ENCODE assay signal across 1 cellular context in the genomic region with DNA sequence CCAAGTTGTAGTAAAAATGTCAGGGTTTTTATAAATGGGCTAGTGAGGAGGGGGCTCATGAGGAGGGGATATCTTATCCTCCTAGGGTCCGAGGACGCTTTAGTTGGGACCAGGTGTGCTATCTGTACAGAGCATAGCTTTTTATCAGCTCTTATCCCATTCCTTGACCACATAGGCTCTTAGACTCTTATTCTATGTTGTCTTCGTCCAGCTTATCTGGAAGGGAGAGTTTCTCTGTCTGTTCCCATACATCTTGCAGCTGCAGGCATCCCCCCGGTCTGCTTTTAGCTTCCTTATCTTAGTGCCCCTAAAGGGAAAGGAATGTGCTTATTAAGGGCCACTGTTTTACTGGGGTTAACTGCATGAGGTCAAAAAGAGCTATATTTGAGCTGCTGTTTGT.
A peak's percentile ranks its signal among the peaks of the same experiment; 100 is the strongest.
TF ChIP-seq lines count a peak whose summit lies in the region.

No MANE protein-coding gene starts in this region.

TF ChIP-seq in K562, 482 proteins besides CTCF, POLR2A, EP300 and RAD21 (continued from another document and continues in another):
- TF ChIP-seq, protein P1, sequence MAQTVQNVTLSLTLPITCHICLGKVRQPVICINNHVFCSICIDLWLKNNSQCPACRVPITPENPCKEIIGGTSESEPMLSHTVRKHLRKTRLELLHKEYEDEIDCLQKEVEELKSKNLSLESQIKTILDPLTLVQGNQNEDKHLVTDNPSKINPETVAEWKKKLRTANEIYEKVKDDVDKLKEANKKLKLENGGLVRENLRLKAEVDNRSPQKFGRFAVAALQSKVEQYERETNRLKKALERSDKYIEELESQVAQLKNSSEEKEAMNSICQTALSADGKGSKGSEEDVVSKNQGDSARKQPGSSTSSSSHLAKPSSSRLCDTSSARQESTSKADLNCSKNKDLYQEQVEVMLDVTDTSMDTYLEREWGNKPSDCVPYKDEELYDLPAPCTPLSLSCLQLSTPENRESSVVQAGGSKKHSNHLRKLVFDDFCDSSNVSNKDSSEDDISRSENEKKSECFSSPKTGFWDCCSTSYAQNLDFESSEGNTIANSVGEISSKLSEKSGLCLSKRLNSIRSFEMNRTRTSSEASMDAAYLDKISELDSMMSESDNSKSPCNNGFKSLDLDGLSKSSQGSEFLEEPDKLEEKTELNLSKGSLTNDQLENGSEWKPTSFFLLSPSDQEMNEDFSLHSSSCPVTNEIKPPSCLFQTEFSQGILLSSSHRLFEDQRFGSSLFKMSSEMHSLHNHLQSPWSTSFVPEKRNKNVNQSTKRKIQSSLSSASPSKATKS (CRISPR knock-in tag; IDR thresholded peaks at IDR 0.05) = no peak
- TF ChIP-seq TEAD1 (CRISPR knock-in tag; IDR thresholded peaks at IDR 0.05) = peak; percentile 92 to 95
- TF ChIP-seq RBBP5 (IDR thresholded peaks at IDR 0.05; ENCODE audit: borderline replicate concordance, insufficient read depth, low read length, poor library complexity, severe bottlenecking) = no peak
- TF ChIP-seq, protein P2, sequence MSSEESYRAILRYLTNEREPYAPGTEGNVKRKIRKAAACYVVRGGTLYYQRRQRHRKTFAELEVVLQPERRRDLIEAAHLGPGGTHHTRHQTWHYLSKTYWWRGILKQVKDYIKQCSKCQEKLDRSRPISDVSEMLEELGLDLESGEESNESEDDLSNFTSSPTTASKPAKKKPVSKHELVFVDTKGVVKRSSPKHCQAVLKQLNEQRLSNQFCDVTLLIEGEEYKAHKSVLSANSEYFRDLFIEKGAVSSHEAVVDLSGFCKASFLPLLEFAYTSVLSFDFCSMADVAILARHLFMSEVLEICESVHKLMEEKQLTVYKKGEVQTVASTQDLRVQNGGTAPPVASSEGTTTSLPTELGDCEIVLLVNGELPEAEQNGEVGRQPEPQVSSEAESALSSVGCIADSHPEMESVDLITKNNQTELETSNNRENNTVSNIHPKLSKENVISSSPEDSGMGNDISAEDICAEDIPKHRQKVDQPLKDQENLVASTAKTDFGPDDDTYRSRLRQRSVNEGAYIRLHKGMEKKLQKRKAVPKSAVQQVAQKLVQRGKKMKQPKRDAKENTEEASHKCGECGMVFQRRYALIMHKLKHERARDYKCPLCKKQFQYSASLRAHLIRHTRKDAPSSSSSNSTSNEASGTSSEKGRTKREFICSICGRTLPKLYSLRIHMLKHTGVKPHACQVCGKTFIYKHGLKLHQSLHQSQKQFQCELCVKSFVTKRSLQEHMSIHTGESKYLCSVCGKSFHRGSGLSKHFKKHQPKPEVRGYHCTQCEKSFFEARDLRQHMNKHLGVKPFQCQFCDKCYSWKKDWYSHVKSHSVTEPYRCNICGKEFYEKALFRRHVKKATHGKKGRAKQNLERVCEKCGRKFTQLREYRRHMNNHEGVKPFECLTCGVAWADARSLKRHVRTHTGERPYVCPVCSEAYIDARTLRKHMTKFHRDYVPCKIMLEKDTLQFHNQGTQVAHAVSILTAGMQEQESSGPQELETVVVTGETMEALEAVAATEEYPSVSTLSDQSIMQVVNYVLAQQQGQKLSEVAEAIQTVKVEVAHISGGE (CRISPR knock-in tag; IDR thresholded peaks at IDR 0.05) = peak in 1 of 3 experiments; percentile 82; a peak in 2 of 6 replicates
- no peak for TF ChIP-seq BRD4 (IDR thresholded peaks at IDR 0.05)
- TF ChIP-seq, protein P3, sequence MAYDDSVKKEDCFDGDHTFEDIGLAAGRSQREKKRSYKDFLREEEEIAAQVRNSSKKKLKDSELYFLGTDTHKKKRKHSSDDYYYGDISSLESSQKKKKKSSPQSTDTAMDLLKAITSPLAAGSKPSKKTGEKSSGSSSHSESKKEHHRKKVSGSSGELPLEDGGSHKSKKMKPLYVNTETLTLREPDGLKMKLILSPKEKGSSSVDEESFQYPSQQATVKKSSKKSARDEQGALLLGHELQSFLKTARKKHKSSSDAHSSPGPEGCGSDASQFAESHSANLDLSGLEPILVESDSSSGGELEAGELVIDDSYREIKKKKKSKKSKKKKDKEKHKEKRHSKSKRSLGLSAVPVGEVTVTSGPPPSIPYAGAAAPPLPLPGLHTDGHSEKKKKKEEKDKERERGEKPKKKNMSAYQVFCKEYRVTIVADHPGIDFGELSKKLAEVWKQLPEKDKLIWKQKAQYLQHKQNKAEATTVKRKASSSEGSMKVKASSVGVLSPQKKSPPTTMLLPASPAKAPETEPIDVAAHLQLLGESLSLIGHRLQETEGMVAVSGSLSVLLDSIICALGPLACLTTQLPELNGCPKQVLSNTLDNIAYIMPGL (CRISPR knock-in tag; IDR thresholded peaks at IDR 0.05) = no peak
- 0 out of 2 replicates have a peak, but pooled peaks have one; percentile 40 for TF ChIP-seq EHMT2 (IDR thresholded peaks at IDR 0.05)
- no peak for TF ChIP-seq ZNF23 (CRISPR knock-in tag; IDR thresholded peaks at IDR 0.05)
- TF ChIP-seq, protein P4, sequence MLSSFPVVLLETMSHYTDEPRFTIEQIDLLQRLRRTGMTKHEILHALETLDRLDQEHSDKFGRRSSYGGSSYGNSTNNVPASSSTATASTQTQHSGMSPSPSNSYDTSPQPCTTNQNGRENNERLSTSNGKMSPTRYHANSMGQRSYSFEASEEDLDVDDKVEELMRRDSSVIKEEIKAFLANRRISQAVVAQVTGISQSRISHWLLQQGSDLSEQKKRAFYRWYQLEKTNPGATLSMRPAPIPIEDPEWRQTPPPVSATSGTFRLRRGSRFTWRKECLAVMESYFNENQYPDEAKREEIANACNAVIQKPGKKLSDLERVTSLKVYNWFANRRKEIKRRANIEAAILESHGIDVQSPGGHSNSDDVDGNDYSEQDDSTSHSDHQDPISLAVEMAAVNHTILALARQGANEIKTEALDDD (IDR thresholded peaks at IDR 0.05) = 0 out of 2 replicates have a peak, but pooled peaks have one; percentile 21
- TF ChIP-seq WHSC1 (IDR thresholded peaks at IDR 0.05; ENCODE audit: low read length) = no peak
- no peak for TF ChIP-seq GABPA (tag; conservative IDR thresholded peaks at IDR 0.05; ENCODE audit: low read depth)
- no peak for TF ChIP-seq TARDBP (IDR thresholded peaks at IDR 0.05)
- TF ChIP-seq, protein P5, sequence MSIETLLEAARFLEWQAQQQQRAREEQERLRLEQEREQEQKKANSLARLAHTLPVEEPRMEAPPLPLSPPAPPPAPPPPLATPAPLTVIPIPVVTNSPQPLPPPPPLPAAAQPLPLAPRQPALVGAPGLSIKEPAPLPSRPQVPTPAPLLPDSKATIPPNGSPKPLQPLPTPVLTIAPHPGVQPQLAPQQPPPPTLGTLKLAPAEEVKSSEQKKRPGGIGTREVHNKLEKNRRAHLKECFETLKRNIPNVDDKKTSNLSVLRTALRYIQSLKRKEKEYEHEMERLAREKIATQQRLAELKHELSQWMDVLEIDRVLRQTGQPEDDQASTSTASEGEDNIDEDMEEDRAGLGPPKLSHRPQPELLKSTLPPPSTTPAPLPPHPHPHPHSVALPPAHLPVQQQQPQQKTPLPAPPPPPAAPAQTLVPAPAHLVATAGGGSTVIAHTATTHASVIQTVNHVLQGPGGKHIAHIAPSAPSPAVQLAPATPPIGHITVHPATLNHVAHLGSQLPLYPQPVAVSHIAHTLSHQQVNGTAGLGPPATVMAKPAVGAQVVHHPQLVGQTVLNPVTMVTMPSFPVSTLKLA (conservative IDR thresholded peaks at IDR 0.05) = peak in 1 of 2 experiments; percentile 39; a peak in 1 of 4 replicates
- TF ChIP-seq SAFB2 (IDR thresholded peaks at IDR 0.05; ENCODE audit: borderline replicate concordance, low read depth, low read length, severe bottlenecking) = no peak
- no peak for TF ChIP-seq SRSF3 (IDR thresholded peaks at IDR 0.05; ENCODE audit: insufficient read depth, low read length)
- TF ChIP-seq, protein P6, sequence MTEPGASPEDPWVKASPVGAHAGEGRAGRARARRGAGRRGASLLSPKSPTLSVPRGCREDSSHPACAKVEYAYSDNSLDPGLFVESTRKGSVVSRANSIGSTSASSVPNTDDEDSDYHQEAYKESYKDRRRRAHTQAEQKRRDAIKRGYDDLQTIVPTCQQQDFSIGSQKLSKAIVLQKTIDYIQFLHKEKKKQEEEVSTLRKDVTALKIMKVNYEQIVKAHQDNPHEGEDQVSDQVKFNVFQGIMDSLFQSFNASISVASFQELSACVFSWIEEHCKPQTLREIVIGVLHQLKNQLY (CRISPR knock-in tag; conservative IDR thresholded peaks at IDR 0.05) = no peak
- TF ChIP-seq PPARD (CRISPR knock-in tag; IDR thresholded peaks at IDR 0.05) = no peak
- no peak for TF ChIP-seq FOXK1 (CRISPR knock-in tag; IDR thresholded peaks at IDR 0.05; ENCODE audit: borderline replicate concordance)
- TF ChIP-seq NCOA4 (IDR thresholded peaks at IDR 0.05; ENCODE audit: partially characterized antibody) = no peak
- TF ChIP-seq NUFIP1 (IDR thresholded peaks at IDR 0.05; ENCODE audit: partially characterized antibody) = no peak
- TF ChIP-seq SMAD2 (IDR thresholded peaks at IDR 0.05; ENCODE audit: low read depth, low read length) = no peak
- TF ChIP-seq, protein P7, sequence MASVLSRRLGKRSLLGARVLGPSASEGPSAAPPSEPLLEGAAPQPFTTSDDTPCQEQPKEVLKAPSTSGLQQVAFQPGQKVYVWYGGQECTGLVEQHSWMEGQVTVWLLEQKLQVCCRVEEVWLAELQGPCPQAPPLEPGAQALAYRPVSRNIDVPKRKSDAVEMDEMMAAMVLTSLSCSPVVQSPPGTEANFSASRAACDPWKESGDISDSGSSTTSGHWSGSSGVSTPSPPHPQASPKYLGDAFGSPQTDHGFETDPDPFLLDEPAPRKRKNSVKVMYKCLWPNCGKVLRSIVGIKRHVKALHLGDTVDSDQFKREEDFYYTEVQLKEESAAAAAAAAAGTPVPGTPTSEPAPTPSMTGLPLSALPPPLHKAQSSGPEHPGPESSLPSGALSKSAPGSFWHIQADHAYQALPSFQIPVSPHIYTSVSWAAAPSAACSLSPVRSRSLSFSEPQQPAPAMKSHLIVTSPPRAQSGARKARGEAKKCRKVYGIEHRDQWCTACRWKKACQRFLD (CRISPR knock-in tag; IDR thresholded peaks at IDR 0.05) = peak; percentile 80
- no peak for TF ChIP-seq ILK (tag; IDR thresholded peaks at IDR 0.05; ENCODE audit: borderline replicate concordance, low read depth)
- TF ChIP-seq MTA3 (IDR thresholded peaks at IDR 0.05; ENCODE audit: borderline replicate concordance) = peak; percentile 39; the same call in 1 of the 2 replicates
- no peak for TF ChIP-seq POLR2B (IDR thresholded peaks at IDR 0.05; ENCODE audit: low read depth, partially characterized antibody)
- TF ChIP-seq MIER1 (IDR thresholded peaks at IDR 0.05; ENCODE audit: low read depth) = 0 out of 2 replicates have a peak, but pooled peaks have one; percentile 50
- peak; percentile 94 for TF ChIP-seq MTA2 (IDR thresholded peaks at IDR 0.05; ENCODE audit: low read depth)
- no peak for TF ChIP-seq KLF13 (tag; IDR thresholded peaks at IDR 0.05; ENCODE audit: borderline replicate concordance, low read depth)
- no peak for TF ChIP-seq HDGF (IDR thresholded peaks at IDR 0.05)
- TF ChIP-seq, protein P8, sequence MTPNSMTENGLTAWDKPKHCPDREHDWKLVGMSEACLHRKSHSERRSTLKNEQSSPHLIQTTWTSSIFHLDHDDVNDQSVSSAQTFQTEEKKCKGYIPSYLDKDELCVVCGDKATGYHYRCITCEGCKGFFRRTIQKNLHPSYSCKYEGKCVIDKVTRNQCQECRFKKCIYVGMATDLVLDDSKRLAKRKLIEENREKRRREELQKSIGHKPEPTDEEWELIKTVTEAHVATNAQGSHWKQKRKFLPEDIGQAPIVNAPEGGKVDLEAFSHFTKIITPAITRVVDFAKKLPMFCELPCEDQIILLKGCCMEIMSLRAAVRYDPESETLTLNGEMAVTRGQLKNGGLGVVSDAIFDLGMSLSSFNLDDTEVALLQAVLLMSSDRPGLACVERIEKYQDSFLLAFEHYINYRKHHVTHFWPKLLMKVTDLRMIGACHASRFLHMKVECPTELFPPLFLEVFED (CRISPR knock-in tag; conservative IDR thresholded peaks at IDR 0.05) = no peak
- no peak for TF ChIP-seq ELF2 (CRISPR knock-in tag; IDR thresholded peaks at IDR 0.05)
- peak; percentile 64; the same call in 1 of the 2 replicates for TF ChIP-seq ELF4 (CRISPR knock-in tag; IDR thresholded peaks at IDR 0.05)
- TF ChIP-seq FUS (optimal IDR thresholded peaks at IDR 0.05; ENCODE audit: low read depth, low read length) = no peak
- TF ChIP-seq GATA2 (CRISPR knock-in tag; IDR thresholded peaks at IDR 0.05) = peak; percentile 95
- TF ChIP-seq, protein P9, sequence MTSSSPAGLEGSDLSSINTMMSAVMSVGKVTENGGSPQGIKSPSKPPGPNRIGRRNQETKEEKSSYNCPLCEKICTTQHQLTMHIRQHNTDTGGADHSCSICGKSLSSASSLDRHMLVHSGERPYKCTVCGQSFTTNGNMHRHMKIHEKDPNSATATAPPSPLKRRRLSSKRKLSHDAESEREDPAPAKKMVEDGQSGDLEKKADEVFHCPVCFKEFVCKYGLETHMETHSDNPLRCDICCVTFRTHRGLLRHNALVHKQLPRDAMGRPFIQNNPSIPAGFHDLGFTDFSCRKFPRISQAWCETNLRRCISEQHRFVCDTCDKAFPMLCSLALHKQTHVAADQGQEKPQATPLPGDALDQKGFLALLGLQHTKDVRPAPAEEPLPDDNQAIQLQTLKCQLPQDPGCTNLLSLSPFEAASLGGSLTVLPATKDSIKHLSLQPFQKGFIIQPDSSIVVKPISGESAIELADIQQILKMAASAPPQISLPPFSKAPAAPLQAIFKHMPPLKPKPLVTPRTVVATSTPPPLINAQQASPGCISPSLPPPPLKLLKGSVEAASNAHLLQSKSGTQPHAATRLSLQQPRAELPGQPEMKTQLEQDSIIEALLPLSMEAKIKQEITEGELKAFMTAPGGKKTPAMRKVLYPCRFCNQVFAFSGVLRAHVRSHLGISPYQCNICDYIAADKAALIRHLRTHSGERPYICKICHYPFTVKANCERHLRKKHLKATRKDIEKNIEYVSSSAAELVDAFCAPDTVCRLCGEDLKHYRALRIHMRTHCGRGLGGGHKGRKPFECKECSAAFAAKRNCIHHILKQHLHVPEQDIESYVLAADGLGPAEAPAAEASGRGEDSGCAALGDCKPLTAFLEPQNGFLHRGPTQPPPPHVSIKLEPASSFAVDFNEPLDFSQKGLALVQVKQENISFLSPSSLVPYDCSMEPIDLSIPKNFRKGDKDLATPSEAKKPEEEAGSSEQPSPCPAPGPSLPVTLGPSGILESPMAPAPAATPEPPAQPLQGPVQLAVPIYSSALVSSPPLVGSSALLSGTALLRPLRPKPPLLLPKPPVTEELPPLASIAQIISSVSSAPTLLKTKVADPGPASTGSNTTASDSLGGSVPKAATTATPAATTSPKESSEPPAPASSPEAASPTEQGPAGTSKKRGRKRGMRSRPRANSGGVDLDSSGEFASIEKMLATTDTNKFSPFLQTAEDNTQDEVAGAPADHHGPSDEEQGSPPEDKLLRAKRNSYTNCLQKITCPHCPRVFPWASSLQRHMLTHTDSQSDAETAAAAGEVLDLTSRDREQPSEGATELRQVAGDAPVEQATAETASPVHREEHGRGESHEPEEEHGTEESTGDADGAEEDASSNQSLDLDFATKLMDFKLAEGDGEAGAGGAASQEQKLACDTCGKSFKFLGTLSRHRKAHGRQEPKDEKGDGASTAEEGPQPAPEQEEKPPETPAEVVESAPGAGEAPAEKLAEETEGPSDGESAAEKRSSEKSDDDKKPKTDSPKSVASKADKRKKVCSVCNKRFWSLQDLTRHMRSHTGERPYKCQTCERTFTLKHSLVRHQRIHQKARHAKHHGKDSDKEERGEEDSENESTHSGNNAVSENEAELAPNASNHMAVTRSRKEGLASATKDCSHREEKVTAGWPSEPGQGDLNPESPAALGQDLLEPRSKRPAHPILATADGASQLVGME (CRISPR knock-in tag; IDR thresholded peaks at IDR 0.05) = no peak
- TF ChIP-seq ZNF274 (IDR thresholded peaks at IDR 0.05; ENCODE audit: borderline replicate concordance, low read depth, low read length) = peak; percentile 67; the same call in 1 of the 2 replicates
- TF ChIP-seq ZSCAN32 (CRISPR knock-in tag; IDR thresholded peaks at IDR 0.05) = no peak
- no peak for TF ChIP-seq SRSF9 (IDR thresholded peaks at IDR 0.05; ENCODE audit: borderline replicate concordance, low read depth, low read length)
- TF ChIP-seq STAT5B (CRISPR knock-in tag; IDR thresholded peaks at IDR 0.05) = no peak
- no peak for TF ChIP-seq THRAP3 (IDR thresholded peaks at IDR 0.05; ENCODE audit: borderline replicate concordance)
